17 cellular contexts compared by ENCODE assay signal in genomic region chr1:202788800-202789199, GRCh38. TPM values are rescaled to one million over a fixed set of nuclear protein-coding genes. Genes with fewer than 3 reads are reported as not detected.
A peak's percentile ranks its signal among the peaks of the same experiment; 100 is the strongest.
DNase-seq lines count a peak whose midpoint lies in the region; ATAC-seq, FAIRE-seq and TF ChIP-seq lines count a peak whose summit lies in the region.
"Had no signal": no experiment of that assay in that cellular context is flagged by ENCODE, and none has a peak within 500 bp of the region (broad histone marks: within the 10 kb centered on the region; RNA-seq: fewer than 3 reads in every experiment).

No MANE protein-coding gene starts in this region.

- intact Hi-C loops in colonic mucosa (cut with DNase I): no loop called here

- H3K9me3 Mint-ChIP-seq in GM23338: no peaks in the 10 kb centered on the region
- no peaks in the 10 kb centered on the region for H3K9me3 Mint-ChIP-seq in mesothelial cell of epicardium
- H3K9me3 Mint-ChIP-seq: CD8-positive, alpha-beta memory T cell had no signal

- peak overlapping the region; percentile 48; the same call in 1 of the 2 replicates for H3K27ac ChIP-seq in GM23338 (ENCODE audit: low read depth)
- H3K27ac ChIP-seq in colonic mucosa: peak overlapping the region; percentile 68
- no peak overlapping the region for H3K27ac ChIP-seq in small intestine (ENCODE audit: low read depth in 1 of 2, low read length in 1 of 2)
- H3K27ac ChIP-seq in effector memory CD4-positive, alpha-beta T cell (ENCODE audit: insufficient read depth, low read length, poor library complexity, severe bottlenecking): no peak overlapping the region
- H3K27ac ChIP-seq: BLaER1 treated with 17β-estradiol and CSF1 and Interleukin-3, amounts not matched to agents 10 nM and 100 nM; RWPE1 had no signal

- H3K27ac Mint-ChIP-seq in GM23338 (no peak overlapping the region), mesothelial cell of epicardium (peak overlapping the region; percentile 84)

- H3K4me3 Mint-ChIP-seq in GM23338: no peak overlapping the region
- H3K4me3 Mint-ChIP-seq in mesothelial cell of epicardium: no peak overlapping the region
- H3K4me3 Mint-ChIP-seq: CD8-positive, alpha-beta memory T cell had no signal

- TF ChIP-seq CTCF in GM23338 (conservative IDR thresholded peaks at IDR 0.05; ENCODE audit: low read depth in 2 of 2): no peak
- no peak for TF ChIP-seq CTCF in colonic mucosa (IDR thresholded peaks at IDR 0.05)
- TF ChIP-seq CTCF in mesothelial cell of epicardium (IDR thresholded peaks at IDR 0.05; ENCODE audit: unreplicated experiment): no peak

- 16 to 59% (median 29%) methylated on average over 3 of the region's 3 CpGs for WGBS in small intestine, 3 donors

- no peaks in the 10 kb centered on the region for H3K36me3 ChIP-seq in GM23338 (ENCODE audit: insufficient read depth)
- no peaks in the 10 kb centered on the region for H3K36me3 ChIP-seq in colonic mucosa
- no peaks in the 10 kb centered on the region for H3K36me3 ChIP-seq in small intestine (ENCODE audit: control insufficient read depth in 2 of 2, insufficient read depth in 2 of 2, low read length in 2 of 2)
- no peaks in the 10 kb centered on the region for H3K36me3 ChIP-seq in effector memory CD4-positive, alpha-beta T cell (ENCODE audit: control insufficient read depth, insufficient read depth, low read length)

- H3K9me3 ChIP-seq in colonic mucosa: no peaks in the 10 kb centered on the region
- H3K9me3 ChIP-seq in small intestine (ENCODE audit: control insufficient read depth, low read depth): no peaks in the 10 kb centered on the region
- no peaks in the 10 kb centered on the region for H3K9me3 ChIP-seq in effector memory CD4-positive, alpha-beta T cell (ENCODE audit: control insufficient read depth, low read length)

- H3K9ac ChIP-seq in colonic mucosa (ENCODE audit: low read depth in 2 of 2, low read length in 2 of 2): peak overlapping the region in 1 of 2 donors; percentile 34
- H3K9ac ChIP-seq: BLaER1 treated with 17β-estradiol and CSF1 and Interleukin-3, amounts not matched to agents 10 nM and 100 nM had no signal

- H3K4me1 ChIP-seq in GM23338 (ENCODE audit: insufficient read depth) (peaks cover 18% of the 10 kb centered on the region), colonic mucosa (peaks cover 5% of the 10 kb centered on the region), small intestine (ENCODE audit: control insufficient read depth in 2 of 2, insufficient read depth in 1 of 2, low read depth in 1 of 2, low read length in 1 of 2) (peaks cover 2 to 3% of the 10 kb centered on the region in 2 donors)
- no peaks in the 10 kb centered on the region for H3K4me1 ChIP-seq in effector memory CD4-positive, alpha-beta T cell (ENCODE audit: control insufficient read depth, insufficient read depth, low read length, poor library complexity, severe bottlenecking)

- no peak overlapping the region for H3K4me2 ChIP-seq in GM23338

- DNase-seq in GM23338 (ENCODE audit: low spot score) (no peak), colonic mucosa (peak; percentile 78), mesothelial cell of epicardium (ENCODE audit: low spot score in 2 of 2, unreplicated experiment in 2 of 2) (no peak), small intestine (peak; percentile 38), RCC 7860 (ENCODE audit: low spot score) (no peak), iPS-NIHi7 (ENCODE audit: extremely low spot score) (no peak)
- DNase-seq in effector memory CD4-positive, alpha-beta T cell: no peak
- DNase-seq: CD8-positive, alpha-beta memory T cell; DMS79; NCI-H187 treated with DMSO at 0.1 percent for 48 hours; NCI-H226; NCI-H524 treated with DMSO at 0.1 percent for 48 hours; PC-3; SIG-M5 had no signal

- H3K79me2 ChIP-seq in GM23338 (replicated peaks; ENCODE audit: insufficient read depth): peaks cover 100% of the 10 kb centered on the region

- FAIRE-seq in small intestine (lab: Jason Lieb, UNC) (no peak), RCC 7860 (lab: Jason Lieb, UNC) (no peak)
- FAIRE-seq: K562 had no signal

- no peak overlapping the region for H3K4me3 ChIP-seq in GM23338
- no peak overlapping the region for H3K4me3 ChIP-seq in colonic mucosa
- no peak overlapping the region for H3K4me3 ChIP-seq in small intestine (ENCODE audit: low read depth in 1 of 2, low read length in 2 of 2)
- H3K4me3 ChIP-seq in effector memory CD4-positive, alpha-beta T cell (ENCODE audit: insufficient read depth, low read depth, low read length, poor library complexity, severe bottlenecking): no peak overlapping the region
- H3K4me3 ChIP-seq: BLaER1 treated with 17β-estradiol and CSF1 and Interleukin-3, amounts not matched to agents 10 nM and 100 nM; K562 had no signal

- H3K36me3 Mint-ChIP-seq in GM23338 (ENCODE audit: low read depth) (peaks cover 9% of the 10 kb centered on the region), mesothelial cell of epicardium (peaks cover 3% of the 10 kb centered on the region)
- H3K36me3 Mint-ChIP-seq: CD8-positive, alpha-beta memory T cell had no signal

- no peaks in the 10 kb centered on the region for H3K9me2 ChIP-seq in GM23338 (ENCODE audit: insufficient read depth)

- peaks cover 7% of the 10 kb centered on the region; the same call in 1 of the 2 replicates for H3F3A ChIP-seq in GM23338 (replicated peaks; ENCODE audit: low read depth)

- H2AFZ ChIP-seq in GM23338: no peak overlapping the region

- ATAC-seq in GM23338: no peak
- ATAC-seq: PC-3 had no signal

- H3K27me3 Mint-ChIP-seq in GM23338 (ENCODE audit: insufficient read depth, low read depth, poor library complexity) (peaks cover 7% of the 10 kb centered on the region), mesothelial cell of epicardium (ENCODE audit: low read depth) (no peaks in the 10 kb centered on the region)
- H3K27me3 Mint-ChIP-seq: CD8-positive, alpha-beta memory T cell had no signal

- peaks cover 22% of the 10 kb centered on the region for H3K4me1 Mint-ChIP-seq in GM23338
- peaks cover 22% of the 10 kb centered on the region for H3K4me1 Mint-ChIP-seq in mesothelial cell of epicardium

- peaks cover 89% of the 10 kb centered on the region for H4K20me1 ChIP-seq in GM23338 (replicated peaks; ENCODE audit: insufficient read depth)

- H3K27me3 ChIP-seq in GM23338 (ENCODE audit: insufficient read depth): no peaks in the 10 kb centered on the region
- H3K27me3 ChIP-seq in colonic mucosa: no peaks in the 10 kb centered on the region
- H3K27me3 ChIP-seq in small intestine (ENCODE audit: control insufficient read depth in 2 of 2, insufficient read depth in 2 of 2, low read length in 2 of 2): no peaks in the 10 kb centered on the region
- H3K27me3 ChIP-seq in effector memory CD4-positive, alpha-beta T cell (replicated peaks; ENCODE audit: control insufficient read depth, insufficient read depth, low read length, poor library complexity, severe bottlenecking): no peaks in the 10 kb centered on the region
- H3K27me3 ChIP-seq: BLaER1 treated with 17β-estradiol and CSF1 and Interleukin-3, amounts not matched to agents 10 nM and 100 nM had no signal

RNA-seq across cellular contexts. Expression of gene KDM5B, which starts 19.4 kb away (rescaled TPM):
- total RNA-seq in GM23338 (2014; rRNA removed; shearing (Covaris generic)): 186 and 202 TPM in 2 replicates
- polyA plus RNA-seq in GM23338 (2016; fragmentation: Nextera tagmentation; extraction: Ambion mirVana) (150 and 175 TPM in 2 replicates), small intestine (1 to 10 TPM; 5.7 to 9.2 (median 9.1) TPM)
- total RNA-seq in colonic mucosa (10 to 100 TPM; 70.1 to 93.4 TPM), mesothelial cell of epicardium (230 to 265 TPM (median 260 TPM) in 3 replicates)

RNA-seq across cellular contexts. Expression of gene PCAT6, which starts 22.0 kb away (rescaled TPM):
- 7.2 TPM in 1 of 2 replicates, not detected in the other for total RNA-seq in GM23338 (2014; rRNA removed; shearing (Covaris generic))
- polyA plus RNA-seq in GM23338 (2016; fragmentation: Nextera tagmentation; extraction: Ambion mirVana): 28.1 and 28.7 TPM in 2 replicates
- 1 to 10 TPM in 1 of 2 donors, under 1 TPM in 1; 0.74 to 2.1 TPM for total RNA-seq in colonic mucosa
- total RNA-seq in mesothelial cell of epicardium: 9.9 to 10.6 TPM (median 9.9 TPM) in 3 replicates
- polyA plus RNA-seq in small intestine: 1 to 10 TPM; 1.2 to 1.6 (median 1.6) TPM

Comparison
In these comparisons a context has a peak if more than half of its experiments do, and no peak if none do; other contexts are left out.
1. DNase-seq: peak in colonic mucosa (single experiment) and small intestine (single experiment); none in GM23338 (single experiment), mesothelial cell of epicardium (0 of 2), effector memory CD4-positive, alpha-beta T cell (0 of 3), RCC 7860 (single experiment) and iPS-NIHi7 (single experiment).
2. H3K27ac ChIP-seq: peak in GM23338 (single experiment) and colonic mucosa (single experiment); none in small intestine (0 of 2) and effector memory CD4-positive, alpha-beta T cell (single experiment).